2 cellular contexts compared by ENCODE assay signal in genomic region chr18:37394610-37394965, GRCh38.
TF ChIP-seq lines count a peak whose summit lies in the region.

No MANE protein-coding gene starts in this region.

TF ChIP-seq in HepG2, 621 proteins besides CTCF, POLR2A, EP300 and RAD21:
- TF ChIP-seq KDM1A (CRISPR knock-in tag; IDR thresholded peaks at IDR 0.05): no peak
- TF ChIP-seq MAFG (CRISPR knock-in tag; IDR thresholded peaks at IDR 0.05): no peak
- TF ChIP-seq TEAD3 (CRISPR knock-in tag; optimal IDR thresholded peaks at IDR 0.05; ENCODE audit: borderline replicate concordance): no peak
- TF ChIP-seq ZBTB10 (CRISPR knock-in tag; IDR thresholded peaks at IDR 0.05; ENCODE audit: borderline replicate concordance): no peak
- no peak for TF ChIP-seq U2AF2 (IDR thresholded peaks at IDR 0.05; ENCODE audit: low read depth, low read length)
- TF ChIP-seq E2F5 (CRISPR knock-in tag; conservative IDR thresholded peaks at IDR 0.05): no peak
- no peak for TF ChIP-seq KDM5B (CRISPR knock-in tag; IDR thresholded peaks at IDR 0.05; ENCODE audit: borderline replicate concordance)
- TF ChIP-seq ADNP (CRISPR knock-in tag; IDR thresholded peaks at IDR 0.05): no peak
- no peak for TF ChIP-seq MED8 (CRISPR knock-in tag; IDR thresholded peaks at IDR 0.05; ENCODE audit: insufficient replicate concordance)
- no peak for TF ChIP-seq ZNF12 (CRISPR knock-in tag; IDR thresholded peaks at IDR 0.05)

TF ChIP-seq in endothelial cell of umbilical vein, 7 proteins besides CTCF, POLR2A, EP300 and RAD21:
- TF ChIP-seq EZH2 (IDR thresholded peaks at IDR 0.05; ENCODE audit: borderline replicate concordance, low read depth, low read length, severe bottlenecking) (no peak), FOS (IDR thresholded peaks at IDR 0.05; ENCODE audit: borderline replicate concordance, insufficient read depth, low read length) (no peak), JUN (IDR thresholded peaks at IDR 0.05; ENCODE audit: borderline replicate concordance, insufficient read depth, insufficient read length, low read depth) (no peak), POLR2AphosphoS5 (IDR thresholded peaks at IDR 0.05; ENCODE audit: insufficient read depth, low read depth, low read length) (no peak), MYC (IDR thresholded peaks at IDR 0.05; ENCODE audit: low read depth, low read length) (no peak), MAX (IDR thresholded peaks at IDR 0.05; ENCODE audit: insufficient read depth, insufficient read length) (no peak), GATA2 (IDR thresholded peaks at IDR 0.05; ENCODE audit: insufficient read depth, insufficient read length, low read depth, low read length) (no peak)
